ENCODE assay signal across 10 cellular contexts in the genomic region with DNA sequence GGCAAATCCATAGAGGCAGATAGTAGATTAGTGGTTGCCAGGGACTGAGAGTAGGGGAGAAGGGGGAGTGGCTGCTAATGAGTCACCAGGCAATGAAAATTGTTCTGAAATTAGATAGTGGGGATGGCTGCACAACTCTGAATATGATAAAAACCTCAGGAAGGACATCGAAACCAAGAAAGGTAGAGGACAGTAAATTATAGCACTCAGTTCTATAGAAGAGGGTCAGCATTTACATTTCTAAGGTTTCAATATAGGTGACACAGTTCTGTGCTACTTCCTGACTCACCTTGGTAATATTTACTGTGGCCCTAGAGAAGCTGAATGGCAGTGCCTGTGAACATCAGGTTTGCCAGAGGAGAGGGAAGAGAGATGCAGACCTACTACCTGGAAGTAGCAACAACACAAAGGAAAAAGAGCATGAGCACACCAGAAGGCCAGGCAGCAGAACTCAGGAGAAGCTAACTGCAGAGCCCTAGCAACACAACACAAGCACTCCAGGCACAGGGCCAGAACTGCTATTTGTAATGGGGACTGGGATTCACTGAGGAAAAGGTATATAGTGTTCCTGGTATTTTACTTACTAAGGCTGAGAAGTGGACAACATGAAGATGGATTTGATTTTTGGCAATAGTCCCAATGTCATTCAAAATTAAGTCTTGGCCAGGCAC.
DNase-seq lines count a peak whose midpoint lies in the region; ATAC-seq, FAIRE-seq and TF ChIP-seq lines count a peak whose summit lies in the region.
"Had no signal": no experiment of that assay in that cellular context is flagged by ENCODE, and none has a peak within 500 bp of the region (broad histone marks: within the 10 kb centered on the region; RNA-seq: fewer than 3 reads in every experiment).

No MANE protein-coding gene starts in this region.

- no peak overlapping the region for H3K4me3 ChIP-seq in bronchial epithelial cell (ENCODE audit: low read depth, low read length)

- DNase-seq in Daoy (ENCODE audit: low read depth) (peak; percentile 39), NCI-H2081 (lab: John Stamatoyannopoulos, UW) (peak; percentile 28 to 55), bronchial epithelial cell (ENCODE audit: low read depth) (peak; percentile 41), midbrain (lab: John Stamatoyannopoulos, UW) (peak; percentile 45), NCI-H510A (lab: John Stamatoyannopoulos, UW) (no peak), SHP77 (lab: John Stamatoyannopoulos, UW) (no peak)
- no peak for DNase-seq in stimulated activated CD4-positive, alpha-beta T cell treated with anti-CD3 and anti-CD28 coated beads, Interleukin-12 subunit alpha, Interleukin-12 subunit beta, amount 100 ng/mL, for 4 hours
- DNase-seq: Calu3; effector CD8-positive, alpha-beta T cell had no signal

- peak; percentile 68 for FAIRE-seq in bronchial epithelial cell (lab: Jason Lieb, UNC)

- H3K36me3 ChIP-seq in bronchial epithelial cell (ENCODE audit: control insufficient read depth, insufficient read depth, low read length) = no peaks in the 10 kb centered on the region

- no peak for TF ChIP-seq POLR2A in GM18505 (IDR thresholded peaks at IDR 0.05; ENCODE audit: borderline replicate concordance, extremely low read depth, insufficient read depth, insufficient read length)

- no peak for ATAC-seq in GM18505 (IDR thresholded peaks at IDR 0.05; ENCODE audit: unreplicated experiment)

- no peaks in the 10 kb centered on the region for H3K27me3 ChIP-seq in bronchial epithelial cell (ENCODE audit: control insufficient read depth, insufficient read depth, low read length)

- no peak for TF ChIP-seq CTCF in bronchial epithelial cell (IDR thresholded peaks at IDR 0.05; ENCODE audit: insufficient read depth, low read length, severe bottlenecking)

Comparison
In these comparisons a context has a peak if more than half of its experiments do, and no peak if none do; other contexts are left out.
1. DNase-seq: peak in Daoy (single experiment), NCI-H2081 (2 of 2), bronchial epithelial cell (single experiment) and midbrain (single experiment); none in NCI-H510A (single experiment), SHP77 (0 of 2) and stimulated activated CD4-positive, alpha-beta T cell treated with anti-CD3 and anti-CD28 coated beads, Interleukin-12 subunit alpha, Interleukin-12 subunit beta, amount 100 ng/mL, for 4 hours (single experiment).